ENCODE assay signal across 24 cellular contexts in the genomic region with DNA sequence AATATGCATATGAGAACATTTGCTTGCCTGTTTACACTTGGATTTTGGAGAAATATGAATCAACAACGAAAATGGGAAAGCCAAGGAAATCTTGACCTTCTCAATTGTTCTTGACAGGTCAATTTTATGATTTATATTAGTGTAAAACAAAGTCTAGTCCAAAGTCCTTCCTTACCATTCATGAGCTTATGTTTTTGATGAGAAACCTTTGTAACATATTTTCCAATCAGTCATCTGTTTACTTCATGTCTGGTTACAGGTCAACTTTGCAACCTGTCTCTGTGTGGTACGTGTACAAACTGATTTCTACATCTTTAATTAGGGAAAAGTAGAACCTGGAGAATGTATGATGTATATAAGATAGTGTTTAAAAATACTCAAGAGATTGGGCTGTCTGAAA.
"Had no signal": no experiment of that assay in that cellular context is flagged by ENCODE, and none has a peak within 500 bp of the region (broad histone marks: within the 10 kb centered on the region; RNA-seq: fewer than 3 reads in every experiment).

No MANE protein-coding gene starts in this region.

- H3K9me3 ChIP-seq: esophagus muscularis mucosa, gastroesophageal sphincter, heart left ventricle, left lung had no signal

- DNase-seq: dermis blood vessel endothelial cell; effector CD4-positive, alpha-beta T cell; effector memory CD4-positive, alpha-beta T cell; foreskin keratinocyte; heart left ventricle; hypothalamus; immature natural killer cell; islet precursor cell; kidney; kidney glomerular epithelial cell; left lung; left ventricle myocardium superior; mammary epithelial cell; mesendoderm; midbrain had no signal

- H3K27ac ChIP-seq: coronary artery, esophagus muscularis mucosa, foreskin keratinocyte, gastroesophageal sphincter, heart left ventricle, hepatocyte, left lung had no signal

- ATAC-seq: foreskin keratinocyte, gastroesophageal sphincter, heart left ventricle, left lung, left ventricle myocardium superior had no signal

- H3K36me3 ChIP-seq: esophagus muscularis mucosa, gastroesophageal sphincter, heart left ventricle, left lung had no signal

- FAIRE-seq: colon, endothelial cell of umbilical vein, frontal cortex, kidney had no signal

- H3K4me3 ChIP-seq: coronary artery, dorsolateral prefrontal cortex, esophagus muscularis mucosa, gastroesophageal sphincter, heart left ventricle, hepatocyte, left lung, lung had no signal

- H3K4me1 ChIP-seq: esophagus muscularis mucosa, foreskin keratinocyte, gastroesophageal sphincter, heart left ventricle, left lung had no signal

- H3K27me3 ChIP-seq: dorsolateral prefrontal cortex, foreskin keratinocyte, hepatocyte, left lung had no signal
